28 cellular contexts compared by ENCODE assay signal in genomic region chr12:27657296-27657695, GRCh38. TPM values are rescaled to one million over a fixed set of nuclear protein-coding genes. Genes with fewer than 3 reads are reported as not detected.
"Had no signal": no experiment of that assay in that cellular context is flagged by ENCODE, and none has a peak within 500 bp of the region (broad histone marks: within the 10 kb centered on the region; RNA-seq: fewer than 3 reads in every experiment).

No MANE protein-coding gene starts in this region.

- H3K4me3 ChIP-seq: gastrocnemius medialis, ovary, right lobe of liver, skin epidermis, tibial artery, upper lobe of right lung had no signal

- H3K9me3 ChIP-seq: gastrocnemius medialis, neutrophil, ovary, right lobe of liver, tibial artery, upper lobe of right lung had no signal

- H3K4me1 ChIP-seq: gastrocnemius medialis, right lobe of liver, tibial artery, upper lobe of right lung had no signal

- ATAC-seq: esophagus mucosa, gastrocnemius medialis, right lobe of liver, upper lobe of right lung had no signal

- H3K27me3 ChIP-seq: gastrocnemius medialis, neutrophil, ovary, right lobe of liver, tibial artery, upper lobe of right lung had no signal

- H3K36me3 ChIP-seq: neutrophil, ovary had no signal

- DNase-seq: activated CD4-positive, alpha-beta T cell treated with anti-CD3 and anti-CD28 coated beads for 4 hours; activated CD4-positive, alpha-beta T cell treated with anti-CD3 and anti-CD28 coated beads, Interleukin-2, amount 50 U/mL, for 48 hours; activated CD8-positive, alpha-beta memory T cell treated with anti-CD3 and anti-CD28 coated beads for 24 hours; activated effector memory CD4-positive, alpha-beta T cell treated with anti-CD3 and anti-CD28 coated beads, Interleukin-2, amount 50 U/mL, for 16 hours; activated naive CD4-positive, alpha-beta T cell treated with anti-CD3 and anti-CD28 coated beads for 36 hours; activated naive CD8-positive, alpha-beta T cell treated with anti-CD3 and anti-CD28 coated beads for 36 hours; activated T-cell treated with anti-CD3 and anti-CD28 coated beads, Interleukin-2, amount 50 U/mL, for 1 hour; amygdala; caudate nucleus; endodermal cell; gastrocnemius medialis; hypothalamus; immature natural killer cell; naive B cell; nephron progenitor cell; ovary; right lobe of liver; stimulated activated CD4-positive, alpha-beta T cell treated with anti-CD3 and anti-CD28 coated beads, Interleukin-12 subunit alpha, Interleukin-12 subunit beta, amount 100 ng/mL, for 4 hours; stimulated activated CD4-positive, alpha-beta T cell treated with anti-CD3 and anti-CD28 coated beads, Interleukin-4, amount 100 ng/mL, for 1 hour; substantia nigra; T-helper 9 cell; tibial artery; upper lobe of right lung had no signal

- FAIRE-seq: TTC549 had no signal

- H3K27ac ChIP-seq: gastrocnemius medialis, neutrophil, ovary, right lobe of liver, skin epidermis, tibial artery, upper lobe of right lung, VCaP had no signal

RNA-seq across cellular contexts. Expression of gene REP15, which starts 39.0 kb away (rescaled TPM):
- polyA plus RNA-seq: immature natural killer cell had no signal
